26 cellular contexts compared by ENCODE assay signal in genomic region chr11:78504708-78505107, GRCh38.
"Had no signal": no experiment of that assay in that cellular context is flagged by ENCODE, and none has a peak within 500 bp of the region (broad histone marks: within the 10 kb centered on the region; RNA-seq: fewer than 3 reads in every experiment).

No MANE protein-coding gene starts in this region.

- ATAC-seq: activated CD4-positive, CD25-positive, alpha-beta regulatory T cell treated with anti-CD3 and anti-CD28 coated beads, Interleukin-2, amount 50 U/mL, for 24 hours; gastrocnemius medialis; mucosa of descending colon; sciatic nerve; stimulated activated naive CD8-positive, alpha-beta T cell treated with anti-CD3 and anti-CD28 coated beads, Interleukin-15, Interleukin-2, amounts not matched to agents 100 U/mL and 50 U/mL, for 24 hours had no signal

- H3K27me3 Mint-ChIP-seq: activated CD4-positive, alpha-beta memory T cell treated with anti-CD3 and anti-CD28 coated beads, Interleukin-2, amount 10 ng/mL, durations not matched to agents 7 days and 5 days had no signal

- H3K4me2 ChIP-seq: hepatocyte had no signal

- H3K4me3 ChIP-seq: gastrocnemius medialis, hepatocyte, left ventricle myocardium inferior, lung, mucosa of descending colon, skin epidermis, testis, transverse colon had no signal

- H3K9me3 Mint-ChIP-seq: activated CD4-positive, alpha-beta memory T cell treated with anti-CD3 and anti-CD28 coated beads, Interleukin-2, amount 10 ng/mL, durations not matched to agents 7 days and 5 days had no signal

- H2AFZ ChIP-seq: hepatocyte had no signal

- H3K27ac Mint-ChIP-seq: activated CD4-positive, alpha-beta memory T cell treated with anti-CD3 and anti-CD28 coated beads, Interleukin-2, amount 10 ng/mL, durations not matched to agents 7 days and 5 days; nephron had no signal

- H3K79me2 ChIP-seq: hepatocyte had no signal

- H3K36me3 ChIP-seq: gastrocnemius medialis, neutrophil, transverse colon, WERI-Rb-1 had no signal

- H3K27me3 ChIP-seq: gastrocnemius medialis, hepatocyte, neutrophil, testis, transverse colon had no signal

- H3K27ac ChIP-seq: gastrocnemius medialis, hepatocyte, left ventricle myocardium inferior, neutrophil, skin epidermis, testis, transverse colon, WERI-Rb-1 had no signal

- H3K9me3 ChIP-seq: gastrocnemius medialis, mucosa of descending colon, neutrophil, testis, transverse colon had no signal

- H3K4me1 ChIP-seq: gastrocnemius medialis, left ventricle myocardium inferior, testis, transverse colon had no signal

- DNase-seq: activated CD4-positive, alpha-beta memory T cell treated with anti-CD3 and anti-CD28 coated beads, Interleukin-2, amount 10 ng/mL, durations not matched to agents 7 days and 5 days; activated CD4-positive, alpha-beta T cell treated with anti-CD3 and anti-CD28 coated beads for 48 hours; activated gamma-delta T cell; activated naive CD4-positive, alpha-beta T cell treated with anti-CD3 and anti-CD28 coated beads, Interleukin-2, amount 50 U/mL, for 16 hours; anterior cingulate cortex; effector CD8-positive, alpha-beta T cell; gastrocnemius medialis; glutamatergic neuron; islet precursor cell; left ventricle myocardium inferior; mucosa of descending colon; stimulated activated CD4-positive, alpha-beta T cell treated with anti-CD3 and anti-CD28 coated beads, Interleukin-12 subunit alpha, Interleukin-12 subunit beta, amount 100 ng/mL, for 4 hours; stimulated activated CD4-positive, alpha-beta T cell treated with anti-CD3 and anti-CD28 coated beads, Interleukin-4, amount 100 ng/mL, for 1 hour; stimulated activated naive CD8-positive, alpha-beta T cell treated with anti-CD3 and anti-CD28 coated beads, Interleukin-15, Interleukin-2, amounts not matched to agents 100 U/mL and 50 U/mL, for 24 hours; T-helper 9 cell; testis; transverse colon; WERI-Rb-1 had no signal

- H3K4me3 Mint-ChIP-seq: activated CD4-positive, alpha-beta memory T cell treated with anti-CD3 and anti-CD28 coated beads, Interleukin-2, amount 10 ng/mL, durations not matched to agents 7 days and 5 days; nephron; T-helper 1 cell treated with Interleukin-12 subunit alpha and Interleukin-12 subunit beta and Interleukin-4 antibody, amounts not matched to agents 30 μg/mL and 1 μg/mL, for 36 hours had no signal
